Comparison of ENCODE assay signal across 14 cellular contexts in genomic region chr7:134729895-134730294, GRCh38. TPM values are rescaled to one million over a fixed set of nuclear protein-coding genes. Genes with fewer than 3 reads are reported as not detected.
DNase-seq lines count a peak whose midpoint lies in the region; ATAC-seq and TF ChIP-seq lines count a peak whose summit lies in the region.
"Had no signal": no experiment of that assay in that cellular context is flagged by ENCODE, and none has a peak within 500 bp of the region (broad histone marks: within the 10 kb centered on the region; RNA-seq: fewer than 3 reads in every experiment).

No MANE protein-coding gene starts in this region.

- ATAC-seq in upper lobe of right lung (no peak), HG03196 (IDR thresholded peaks at IDR 0.05; ENCODE audit: unreplicated experiment) (no peak), GM21515 (IDR thresholded peaks at IDR 0.05; ENCODE audit: unreplicated experiment) (no peak)
- ATAC-seq in stimulated activated naive B cell treated with anti-CD40 and anti-IgM and Interleukin-4, amounts not matched to agents 10 μg/mL and 1 μg/mL and 100 μg/mL, for 72 hours (replicated peaks): no peak
- ATAC-seq: natural killer cell had no signal

- H3K36me3 Mint-ChIP-seq in osteocyte (ENCODE audit: unreplicated experiment): no peaks in the 10 kb centered on the region
- H3K36me3 Mint-ChIP-seq in stimulated activated naive B cell treated with anti-CD40 and anti-IgM and Interleukin-4, amounts not matched to agents 10 μg/mL and 1 μg/mL and 100 μg/mL, for 72 hours: peaks cover 0 to 2% of the 10 kb centered on the region in 2 donors
- H3K36me3 Mint-ChIP-seq: natural killer cell had no signal

- no peaks in the 10 kb centered on the region for H3K27me3 ChIP-seq in upper lobe of right lung

- H3K27ac ChIP-seq in angular gyrus (ENCODE audit: low read depth, low read length) (peak overlapping the region; percentile 40), upper lobe of right lung (peak overlapping the region; percentile 64)

- peaks cover 19% of the 10 kb centered on the region for H3K4me1 ChIP-seq in upper lobe of right lung

- H3K9me3 ChIP-seq in upper lobe of right lung: no peaks in the 10 kb centered on the region

- no peak overlapping the region for H3K4me3 ChIP-seq in upper lobe of right lung

- H3K27ac Mint-ChIP-seq in osteocyte (ENCODE audit: unreplicated experiment): peak overlapping the region; percentile 59
- H3K27ac Mint-ChIP-seq in stimulated activated naive B cell treated with anti-CD40 and anti-IgM and Interleukin-4, amounts not matched to agents 10 μg/mL and 1 μg/mL and 100 μg/mL, for 72 hours: no peak overlapping the region
- H3K27ac Mint-ChIP-seq: natural killer cell had no signal

- H3K9me3 Mint-ChIP-seq in osteocyte (ENCODE audit: unreplicated experiment): no peaks in the 10 kb centered on the region
- H3K9me3 Mint-ChIP-seq in stimulated activated naive B cell treated with anti-CD40 and anti-IgM and Interleukin-4, amounts not matched to agents 10 μg/mL and 1 μg/mL and 100 μg/mL, for 72 hours: peaks cover 1 to 4% of the 10 kb centered on the region in 2 donors
- H3K9me3 Mint-ChIP-seq: natural killer cell had no signal

- H3K36me3 ChIP-seq in upper lobe of right lung: no peaks in the 10 kb centered on the region

- intact Hi-C loops in upper lobe of right lung (cut with DNase I): no loop called here

- H3K27me3 Mint-ChIP-seq in osteocyte (ENCODE audit: unreplicated experiment): no peaks in the 10 kb centered on the region
- H3K27me3 Mint-ChIP-seq in stimulated activated naive B cell treated with anti-CD40 and anti-IgM and Interleukin-4, amounts not matched to agents 10 μg/mL and 1 μg/mL and 100 μg/mL, for 72 hours: peaks cover 6 to 8% of the 10 kb centered on the region in 2 donors

- peak overlapping the region; percentile 38 for H3K4me3 Mint-ChIP-seq in osteocyte (ENCODE audit: unreplicated experiment)
- H3K4me3 Mint-ChIP-seq in stimulated activated naive B cell treated with anti-CD40 and anti-IgM and Interleukin-4, amounts not matched to agents 10 μg/mL and 1 μg/mL and 100 μg/mL, for 72 hours: no peak overlapping the region
- H3K4me3 Mint-ChIP-seq: natural killer cell had no signal

- peak; percentile 29 for DNase-seq in glomerular visceral epithelial cell (ENCODE audit: extremely low spot score)
- DNase-seq in osteocyte (ENCODE audit: extremely low spot score, unreplicated experiment): no peak
- no peak for DNase-seq in upper lobe of right lung
- DNase-seq in stimulated activated naive B cell treated with anti-CD40 and anti-IgM and Interleukin-4, amounts not matched to agents 10 μg/mL and 1 μg/mL and 100 μg/mL, for 72 hours: no peak
- DNase-seq: activated T-cell treated with anti-CD3 and anti-CD28 coated beads for 4 hours; natural killer cell; NCI-H1417; NK-92 treated with Interleukin-12 subunit alpha and Interleukin-12 subunit beta, amount 100 ng/mL, for 24 hours; stimulated activated CD4-positive, alpha-beta T cell treated with anti-CD3 and anti-CD28 coated beads, Interleukin-2, amount 100 ng/mL, for 24 hours; stimulated activated naive CD4-positive, alpha-beta T cell; SW 1271 had no signal

- TF ChIP-seq CTCF in osteocyte (IDR thresholded peaks at IDR 0.05) (no peak), upper lobe of right lung (IDR thresholded peaks at IDR 0.05) (no peak)

- peaks cover 30% of the 10 kb centered on the region for H3K4me1 Mint-ChIP-seq in osteocyte (ENCODE audit: unreplicated experiment)
- H3K4me1 Mint-ChIP-seq in stimulated activated naive B cell treated with anti-CD40 and anti-IgM and Interleukin-4, amounts not matched to agents 10 μg/mL and 1 μg/mL and 100 μg/mL, for 72 hours: peaks cover 1 to 4% of the 10 kb centered on the region in 2 donors
- H3K4me1 Mint-ChIP-seq: natural killer cell had no signal

RNA-seq across cellular contexts. Expression of gene CALD1, which starts 49.5 kb away (rescaled TPM):
- total RNA-seq in osteocyte: 781 and 807 TPM in 2 replicates
- 213 TPM for total RNA-seq in upper lobe of right lung
